In the genomic region with DNA sequence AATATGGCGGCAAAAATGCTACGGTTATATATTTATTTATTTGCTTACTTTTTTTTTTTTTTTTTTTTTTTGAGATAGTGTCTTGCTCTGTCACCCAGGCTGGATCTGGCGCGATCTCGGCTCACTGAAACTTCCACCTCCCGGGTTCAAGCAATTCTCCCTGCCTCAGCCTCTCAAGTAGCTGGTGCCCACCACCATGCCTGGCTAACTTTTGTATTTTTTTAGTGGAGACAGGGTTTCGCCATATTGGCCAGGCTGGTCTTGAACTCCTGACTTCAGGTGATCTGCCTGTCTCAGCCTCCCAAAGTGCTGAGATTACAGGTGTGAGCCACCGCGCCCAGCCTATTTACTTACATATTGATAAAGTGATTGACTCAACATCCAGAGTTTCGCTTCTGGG, we compare ENCODE assay signal across 2 cellular contexts.
A peak's percentile ranks its signal among the peaks of the same experiment; 100 is the strongest.
DNase-seq lines count a peak whose midpoint lies in the region.
"Not testable (repeated sequence)": the region's sequence is repeated elsewhere in the genome, so short reads cannot be mapped to it uniquely, and the experiment has no call there.

No MANE protein-coding gene starts in this region.

- intact Hi-C loops in posterior vena cava (cut with DNase I): not testable (repeated sequence)

- DNase-seq in mesenteric fat pad (ENCODE audit: low spot score) (peak; percentile 55), posterior vena cava (ENCODE audit: low spot score) (peak; percentile 54)
